In genomic region chr10:34904191-34904590, GRCh38 we compare ENCODE assay signal across 25 cellular contexts.
"Had no signal": no experiment of that assay in that cellular context is flagged by ENCODE, and none has a peak within 500 bp of the region (broad histone marks: within the 10 kb centered on the region; RNA-seq: fewer than 3 reads in every experiment).

No MANE protein-coding gene starts in this region.

- H3K27ac ChIP-seq: left lung, ovary, right atrium auricular region, right lobe of liver, stomach, testis, uterus had no signal

- ATAC-seq: left colon; left lung; mucosa of descending colon; naive thymus-derived CD4-positive, alpha-beta T cell; natural killer cell treated with Interleukin-12 subunit alpha and Interleukin-12 subunit beta and Interleukin-15 and Interleukin-18, amount 100 ng/mL, for 72 hours; right lobe of liver; stimulated activated memory B cell treated with anti-CD40 and anti-IgM and Interleukin-4, amounts not matched to agents 10 μg/mL and 1 μg/mL and 100 μg/mL, for 72 hours; stimulated activated naive CD8-positive, alpha-beta T cell treated with anti-CD3 and anti-CD28 coated beads, Interleukin-15, Interleukin-2, amounts not matched to agents 100 U/mL and 50 U/mL, for 24 hours had no signal

- H3K4me1 ChIP-seq: left lung, right lobe of liver had no signal

- H3K9me3 ChIP-seq: left lung, mucosa of descending colon, ovary, right atrium auricular region, right lobe of liver, stomach, testis, thyroid gland, uterus had no signal

- DNase-seq: hippocampal formation; kidney; left colon; left lung; mesendoderm; midbrain; mucosa of descending colon; naive thymus-derived CD4-positive, alpha-beta T cell; ovary; right lobe of liver; stimulated activated CD4-positive, alpha-beta T cell treated with anti-CD3 and anti-CD28 coated beads, Interleukin-1b, Interleukin-23, amount 100 ng/mL, for 48 hours; stimulated activated CD4-positive, alpha-beta T cell treated with anti-CD3 and anti-CD28 coated beads, Interleukin-2, amount 100 ng/mL, for 48 hours; stimulated activated CD4-positive, alpha-beta T cell treated with anti-CD3 and anti-CD28 coated beads, Interleukin-4, amount 100 ng/mL, for 4 hours; stimulated activated CD8-positive, alpha-beta memory T cell treated with anti-CD3 and anti-CD28 coated beads, Interleukin-4, amount 100 ng/mL, for 48 hours; stimulated activated naive CD8-positive, alpha-beta T cell treated with anti-CD3 and anti-CD28 coated beads, Interleukin-15, Interleukin-2, amounts not matched to agents 100 U/mL and 50 U/mL, for 24 hours; stomach; testis; thyroid gland; trophoblast cell; uterus had no signal

- H3K27me3 ChIP-seq: left lung, ovary, right atrium auricular region, right lobe of liver, stomach, testis, thyroid gland, uterus had no signal

- H3K4me2 ChIP-seq: smooth muscle cell had no signal

- H3K4me3 ChIP-seq: left lung, lung, mucosa of descending colon, ovary, right atrium auricular region, right lobe of liver, smooth muscle cell, stomach, testis, thyroid gland, uterus had no signal

- H3K36me3 ChIP-seq: left lung, ovary, right atrium auricular region, right lobe of liver, stomach, thyroid gland, uterus had no signal
